In genomic region chr7:129299889-129300288, GRCh38 we compare ENCODE assay signal across 31 cellular contexts.
"Had no signal": no experiment of that assay in that cellular context is flagged by ENCODE, and none has a peak within 500 bp of the region (broad histone marks: within the 10 kb centered on the region; RNA-seq: fewer than 3 reads in every experiment).

No MANE protein-coding gene starts in this region.

- ATAC-seq: activated CD4-positive, alpha-beta T cell treated with anti-CD3 and anti-CD28 coated beads for 36 hours; activated CD8-positive, alpha-beta memory T cell treated with anti-CD3 and anti-CD28 coated beads, Interleukin-2, amount 10 ng/mL, durations not matched to agents 7 days and 5 days; activated CD8-positive, alpha-beta T cell treated with anti-CD3 and anti-CD28 coated beads, Interleukin-2, amount 10 ng/mL, durations not matched to agents 7 days and 5 days; activated naive CD8-positive, alpha-beta T cell treated with anti-CD3 and anti-CD28 coated beads, Interleukin-2, amount 50 U/mL, for 24 hours; body of pancreas; effector memory CD8-positive, alpha-beta T cell; foreskin keratinocyte; gastrocnemius medialis; heart left ventricle had no signal

- DNase-seq: activated CD4-positive, alpha-beta memory T cell treated with anti-CD3 and anti-CD28 coated beads for 36 hours; activated CD4-positive, alpha-beta T cell treated with anti-CD3 and anti-CD28 coated beads for 36 hours; activated CD4-positive, alpha-beta T cell treated with anti-CD3 and anti-CD28 coated beads, Interleukin-2, amount 10 ng/mL, durations not matched to agents 24 days and 14 days; activated CD4-positive, CD25-positive, alpha-beta regulatory T cell; activated CD4-positive, CD25-positive, alpha-beta regulatory T cell treated with anti-CD3 and anti-CD28 coated beads, Interleukin-2, amount 50 U/mL, for 72 hours; activated CD8-positive, alpha-beta memory T cell treated with anti-CD3 and anti-CD28 coated beads, Interleukin-2, amount 10 ng/mL, durations not matched to agents 7 days and 5 days; activated CD8-positive, alpha-beta memory T cell treated with anti-CD3 and anti-CD28 coated beads, Interleukin-2, amount 50 U/mL, for 4 hours; activated CD8-positive, alpha-beta T cell treated with anti-CD3 and anti-CD28 coated beads, Interleukin-2, amount 10 ng/mL, durations not matched to agents 7 days and 5 days; activated effector memory CD4-positive, alpha-beta T cell treated with anti-CD3 and anti-CD28 coated beads, Interleukin-2, amount 50 U/mL, for 16 hours; activated naive CD4-positive, alpha-beta T cell treated with anti-CD3 and anti-CD28 coated beads for 36 hours; activated naive CD8-positive, alpha-beta T cell treated with anti-CD3 and anti-CD28 coated beads for 36 hours; activated naive CD8-positive, alpha-beta T cell treated with anti-CD3 and anti-CD28 coated beads, Interleukin-2, amount 50 U/mL, for 24 hours; activated T-cell treated with anti-CD3 and anti-CD28 coated beads, Interleukin-2, amount 50 U/mL, for 1 hour; activated T-cell treated with anti-CD3 and anti-CD28 coated beads, Interleukin-2, amount 50 U/mL, for 48 hours; adrenal gland; amygdala; aorta; body of pancreas; caudate nucleus; cortex of kidney; dermis blood vessel endothelial cell; effector CD4-positive, alpha-beta T cell; effector memory CD8-positive, alpha-beta T cell; erythroblast; foreskin keratinocyte; gastrocnemius medialis; glutamatergic neuron; heart left ventricle; T-helper 2 cell had no signal

- H3K27me3 ChIP-seq: adrenal gland, body of pancreas, esophagus muscularis mucosa, foreskin keratinocyte, gastrocnemius medialis, heart left ventricle had no signal

- H3K4me3 ChIP-seq: adrenal gland, body of pancreas, esophagus muscularis mucosa, gastrocnemius medialis, heart left ventricle had no signal

- H3K9me3 ChIP-seq: adrenal gland, body of pancreas, gastrocnemius medialis had no signal

- H3K36me3 ChIP-seq: adrenal gland, esophagus muscularis mucosa, gastrocnemius medialis, heart left ventricle had no signal

- H3K27ac ChIP-seq: adrenal gland, body of pancreas, esophagus muscularis mucosa, foreskin keratinocyte, gastrocnemius medialis, heart left ventricle had no signal

- FAIRE-seq: colon had no signal
